16 cellular contexts compared by ENCODE assay signal in the genomic region with DNA sequence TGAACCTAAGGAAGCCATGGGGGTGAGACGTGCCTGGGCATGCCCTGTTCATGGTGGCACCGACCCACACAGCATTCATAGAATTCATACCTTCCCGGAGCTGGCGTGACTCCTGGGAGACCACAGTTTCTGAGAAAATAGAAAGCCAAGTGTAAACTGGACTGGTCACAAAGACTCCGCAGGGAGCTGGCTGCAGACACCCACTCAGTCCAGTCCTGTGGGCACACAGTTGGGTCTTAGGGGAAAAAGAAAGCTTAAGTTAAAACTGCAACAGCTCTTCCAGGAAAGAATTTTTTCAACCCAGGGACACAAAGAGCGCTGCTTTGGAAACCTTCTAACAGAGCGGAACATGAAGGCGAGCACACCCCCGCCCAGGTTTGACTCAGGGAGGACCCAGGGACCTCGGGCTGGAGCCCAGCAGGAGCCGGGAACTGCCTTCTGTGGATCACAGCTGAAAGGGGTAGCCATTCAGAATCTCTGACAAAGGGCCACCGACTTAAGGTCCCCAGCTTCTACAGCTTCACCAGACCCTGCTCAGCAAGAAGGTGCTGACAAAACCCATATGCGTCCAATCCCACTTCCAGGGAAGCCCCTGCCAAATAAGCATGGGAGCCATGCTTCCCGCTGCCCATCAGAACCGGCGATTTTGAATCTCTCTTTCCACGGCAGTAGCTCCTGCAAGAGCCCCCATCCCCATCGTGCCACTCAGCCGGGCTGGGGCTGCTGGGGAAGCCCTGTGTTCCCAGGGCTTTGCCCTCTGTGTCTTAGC.
DNase-seq lines count a peak whose midpoint lies in the region; ATAC-seq and TF ChIP-seq lines count a peak whose summit lies in the region.
"Had no signal": no experiment of that assay in that cellular context is flagged by ENCODE, and none has a peak within 500 bp of the region (broad histone marks: within the 10 kb centered on the region; RNA-seq: fewer than 3 reads in every experiment).

No MANE protein-coding gene starts in this region.

- no peak overlapping the region for H3K4me3 ChIP-seq in right atrium auricular region
- no peak overlapping the region for H3K4me3 ChIP-seq in CD8-positive, alpha-beta memory T cell (ENCODE audit: low read length)
- H3K4me3 ChIP-seq: coronary artery, tibial nerve had no signal

- no peak overlapping the region for H3K27ac ChIP-seq in right atrium auricular region
- H3K27ac ChIP-seq in CD8-positive, alpha-beta memory T cell (ENCODE audit: low read depth, low read length): no peak overlapping the region
- H3K27ac ChIP-seq: coronary artery, tibial nerve had no signal

- H3K27ac Mint-ChIP-seq in MCF 10A (ENCODE audit: low read depth, unreplicated experiment): peak overlapping the region; percentile 94
- H3K27ac Mint-ChIP-seq in type B pancreatic cell: peak overlapping the region; percentile 36
- H3K27ac Mint-ChIP-seq in CD8-positive, alpha-beta memory T cell: no peak overlapping the region
- H3K27ac Mint-ChIP-seq: activated B cell treated with CpG ODN at 0.5 μM for 24 hours; activated naive CD8-positive, alpha-beta T cell treated with anti-CD3 and anti-CD28 coated beads for 36 hours had no signal

- CTCF ChIA-PET in MCF 10A (lab: Yijun Ruan, JAX): interaction anchor here (0.6 to 1.1 kb wide), 5 partner anchors 10 to 1162 kb away, joined by 3 to 6 read pairs (median 3); no protein-coding TSS in a partner anchor
- CTCF ChIA-PET in CD8-positive, alpha-beta memory T cell (lab: Charles Lee): no interaction called here

- peaks cover 34% of the 10 kb centered on the region for H3K4me1 Mint-ChIP-seq in MCF 10A (ENCODE audit: insufficient read depth, unreplicated experiment)
- H3K4me1 Mint-ChIP-seq in type B pancreatic cell (ENCODE audit: unreplicated experiment): peaks cover 17% of the 10 kb centered on the region
- no peaks in the 10 kb centered on the region for H3K4me1 Mint-ChIP-seq in CD8-positive, alpha-beta memory T cell
- H3K4me1 Mint-ChIP-seq: activated B cell treated with CpG ODN at 0.5 μM for 24 hours; activated naive CD8-positive, alpha-beta T cell treated with anti-CD3 and anti-CD28 coated beads for 36 hours had no signal

- BruUV-seq in MCF 10A (replicated peaks; lab: Mats Ljungman, UMichigan): TSS peak; percentile 30

- no peaks in the 10 kb centered on the region for H3K36me3 Mint-ChIP-seq in MCF 10A (ENCODE audit: insufficient read depth, unreplicated experiment)
- no peaks in the 10 kb centered on the region for H3K36me3 Mint-ChIP-seq in type B pancreatic cell
- no peaks in the 10 kb centered on the region for H3K36me3 Mint-ChIP-seq in CD8-positive, alpha-beta memory T cell
- H3K36me3 Mint-ChIP-seq: activated naive CD8-positive, alpha-beta T cell treated with anti-CD3 and anti-CD28 coated beads for 36 hours had no signal

- DNase-seq in right atrium auricular region (ENCODE audit: low spot score): peak; percentile 48
- DNase-seq in Right ventricle myocardium inferior (ENCODE audit: missing footprints): no peak
- peak; percentile 83 for DNase-seq in MCF 10A (ENCODE audit: unreplicated experiment)
- DNase-seq in medulla oblongata (ENCODE audit: extremely low spot score): peak; percentile 68
- no peak for DNase-seq in type B pancreatic cell (ENCODE audit: extremely low spot score, unreplicated experiment)
- no peak for DNase-seq in dedifferentiated amniotic fluid mesenchymal stem cell (ENCODE audit: extremely low spot score)
- DNase-seq in CD8-positive, alpha-beta memory T cell: no peak
- DNase-seq: activated B cell treated with CpG ODN at 0.5 μM for 24 hours; activated CD8-positive, alpha-beta memory T cell treated with anti-CD3 and anti-CD28 coated beads, Interleukin-2, amount 50 U/mL, for 48 hours; activated naive CD8-positive, alpha-beta T cell treated with anti-CD3 and anti-CD28 coated beads for 36 hours; NCI-H1436 treated with DMSO at 0.1 percent for 48 hours; SK-N-SH; stimulated activated CD4-positive, alpha-beta T cell treated with anti-CD3 and anti-CD28 coated beads, Interleukin-2, amount 100 ng/mL, for 24 hours had no signal

- intact Hi-C loops in Right ventricle myocardium inferior (cut with DNase I): no loop called here
- intact Hi-C loops in MCF 10A (cut with micrococcal nuclease): no loop called here

- no peak for ATAC-seq in Right ventricle myocardium inferior
- no peak for ATAC-seq in HG02798 (IDR thresholded peaks at IDR 0.05; ENCODE audit: poor library complexity, unreplicated experiment)

- no peaks in the 10 kb centered on the region for H3K9me3 ChIP-seq in right atrium auricular region
- no peaks in the 10 kb centered on the region for H3K9me3 ChIP-seq in CD8-positive, alpha-beta memory T cell (ENCODE audit: low read length)
- H3K9me3 ChIP-seq: SK-N-SH, tibial nerve had no signal

- H3K27me3 Mint-ChIP-seq in MCF 10A (ENCODE audit: insufficient read depth, unreplicated experiment) (no peaks in the 10 kb centered on the region), type B pancreatic cell (peaks cover 40% of the 10 kb centered on the region)
- peaks cover 11 to 16% of the 10 kb centered on the region in 2 donors for H3K27me3 Mint-ChIP-seq in CD8-positive, alpha-beta memory T cell

- no peaks in the 10 kb centered on the region for H3K36me3 ChIP-seq in right atrium auricular region
- no peaks in the 10 kb centered on the region for H3K36me3 ChIP-seq in CD8-positive, alpha-beta memory T cell (ENCODE audit: insufficient read depth, low read length)
- H3K36me3 ChIP-seq: tibial nerve had no signal

- no peaks in the 10 kb centered on the region for H3K27me3 ChIP-seq in right atrium auricular region
- peaks cover 6% of the 10 kb centered on the region for H3K27me3 ChIP-seq in CD8-positive, alpha-beta memory T cell (ENCODE audit: insufficient read depth, low read length, poor library complexity, severe bottlenecking)

- H3K4me3 Mint-ChIP-seq in MCF 10A (ENCODE audit: unreplicated experiment) (no peak overlapping the region), type B pancreatic cell (no peak overlapping the region)
- H3K4me3 Mint-ChIP-seq in CD8-positive, alpha-beta memory T cell: no peak overlapping the region
- H3K4me3 Mint-ChIP-seq: activated B cell treated with CpG ODN at 0.5 μM for 24 hours; activated naive CD8-positive, alpha-beta T cell treated with anti-CD3 and anti-CD28 coated beads for 36 hours had no signal

- no peaks in the 10 kb centered on the region for H3K9me3 Mint-ChIP-seq in MCF 10A (ENCODE audit: unreplicated experiment)
- no peaks in the 10 kb centered on the region for H3K9me3 Mint-ChIP-seq in type B pancreatic cell
- H3K9me3 Mint-ChIP-seq in CD8-positive, alpha-beta memory T cell: no peaks in the 10 kb centered on the region
- H3K9me3 Mint-ChIP-seq: activated B cell treated with CpG ODN at 0.5 μM for 24 hours had no signal

- TF ChIP-seq CTCF in right atrium auricular region (IDR thresholded peaks at IDR 0.05) (no peak), MCF 10A (IDR thresholded peaks at IDR 0.05; ENCODE audit: unreplicated experiment) (no peak), type B pancreatic cell (conservative IDR thresholded peaks at IDR 0.05) (no peak)

- peaks cover 0 to 35% of the 10 kb centered on the region in 2 donors for H3K4me1 ChIP-seq in right atrium auricular region
- no peaks in the 10 kb centered on the region for H3K4me1 ChIP-seq in CD8-positive, alpha-beta memory T cell (ENCODE audit: insufficient read depth, low read length)

- POLR2A ChIA-PET in MCF 10A (lab: Yijun Ruan, JAX): interaction anchor here (0.8 to 1.5 kb wide), 5 partner anchors 9 to 338 kb away, joined by 3 to 5 read pairs (median 4); no protein-coding TSS in a partner anchor
- POLR2A ChIA-PET in CD8-positive, alpha-beta memory T cell (lab: Charles Lee): no interaction called here

Comparison
In these comparisons a context has a peak if more than half of its experiments do, and no peak if none do; other contexts are left out.
1. DNase-seq: peak in right atrium auricular region (single experiment), MCF 10A (single experiment) and medulla oblongata (single experiment); none in Right ventricle myocardium inferior (single experiment), type B pancreatic cell (single experiment), dedifferentiated amniotic fluid mesenchymal stem cell (single experiment) and CD8-positive, alpha-beta memory T cell (0 of 5).
2. H3K27ac Mint-ChIP-seq: peak in MCF 10A (single experiment) and type B pancreatic cell (single experiment); none in CD8-positive, alpha-beta memory T cell (0 of 8).